Comparison of ENCODE assay signal across 8 cellular contexts in the genomic region with DNA sequence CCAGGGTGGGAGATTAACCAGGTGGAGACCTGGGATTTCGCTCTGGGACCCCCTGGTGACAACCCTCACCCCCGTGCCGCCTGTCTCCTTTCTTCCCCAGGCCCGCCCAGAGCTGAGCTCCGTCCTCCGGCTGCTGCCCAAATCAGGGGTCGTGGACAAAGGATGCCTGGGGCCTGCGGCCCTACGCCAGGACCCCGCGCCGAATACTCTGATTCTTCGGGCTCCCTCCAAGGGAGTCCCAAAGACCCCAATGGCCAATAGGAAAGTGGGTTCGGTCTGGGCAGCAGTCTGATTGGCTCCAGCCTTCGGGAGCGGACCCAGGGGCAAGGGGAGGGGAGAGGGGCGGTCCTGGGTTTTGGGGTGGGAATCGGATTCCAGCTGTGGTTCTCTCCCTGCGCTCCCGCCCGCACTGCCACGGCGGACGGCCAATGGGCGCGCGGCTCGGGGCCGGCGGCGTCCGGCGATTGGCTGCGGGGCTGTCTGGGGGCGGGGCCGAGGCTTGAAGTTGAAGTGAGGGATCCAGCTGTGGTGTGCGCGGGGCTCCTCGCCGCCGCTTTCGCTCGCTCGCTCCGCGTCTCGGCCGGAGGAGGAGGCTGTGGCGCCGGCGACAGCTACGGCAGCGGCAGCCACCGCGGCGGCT. TPM values are rescaled to one million over a fixed set of nuclear protein-coding genes. Genes with fewer than 3 reads are reported as not detected.
DNase-seq lines count a peak whose midpoint lies in the region; ATAC-seq and TF ChIP-seq lines count a peak whose summit lies in the region.

A gene (plus strand): TSS at position 531 of the 640 bp plus-strand sequence. CDS start 745 bp downstream, outside the sequence.

- peaks cover 37% of the 10 kb centered on the region for H3K4me1 ChIP-seq in HUES6 (ENCODE audit: control insufficient read depth, insufficient read depth, low read length)
- peaks cover 7% of the 10 kb centered on the region for H3K4me1 ChIP-seq in PC-9 (replicated peaks; ENCODE audit: insufficient read depth)

- peak within 1 kb of the TSS; percentile 62 to 96 (median 92) for H3K27ac Mint-ChIP-seq in nephron
- H3K27ac Mint-ChIP-seq in stimulated activated naive B cell treated with anti-CD40 and anti-IgM and Interleukin-4, amounts not matched to agents 10 μg/mL and 1 μg/mL and 100 μg/mL, for 72 hours: peak within 1 kb of the TSS; percentile 25

- H4K20me1 ChIP-seq in PC-9 (ENCODE audit: insufficient read depth): no peaks in the 10 kb centered on the region

- POLR2A ChIA-PET in PC-9 (lab: Charles Lee; ENCODE audit: unreplicated experiment): interaction anchor here (0.7 kb wide), 1 partner anchor 11 kb away, joined by 3 read pairs; no protein-coding TSS in a partner anchor

- TF ChIP-seq CTCF in PC-9 (conservative IDR thresholded peaks at IDR 0.05) (no peak), fibroblast of pulmonary artery (IDR thresholded peaks at IDR 0.05; ENCODE audit: low read length, missing control alignments) (no peak), nephron (IDR thresholded peaks at IDR 0.05; ENCODE audit: unreplicated experiment in 3 of 3) (no peak)

- peaks cover 28% of the 10 kb centered on the region; the same call in 1 of the 2 replicates for H3F3A ChIP-seq in PC-9 (ENCODE audit: insufficient read depth, low read depth)

- H3K9me3 ChIP-seq in HUES6 (ENCODE audit: control insufficient read depth, insufficient read depth, low read depth, low read length): no peaks in the 10 kb centered on the region
- no peaks in the 10 kb centered on the region for H3K9me3 ChIP-seq in PC-9 (ENCODE audit: insufficient read depth, low read depth)

- peaks cover 70% of the 10 kb centered on the region for H3K27me3 Mint-ChIP-seq in nephron (ENCODE audit: low read depth)
- H3K27me3 Mint-ChIP-seq in stimulated activated naive B cell treated with anti-CD40 and anti-IgM and Interleukin-4, amounts not matched to agents 10 μg/mL and 1 μg/mL and 100 μg/mL, for 72 hours: peaks cover 74% of the 10 kb centered on the region in 2 donors

- ATAC-seq in GM21528 (IDR thresholded peaks at IDR 0.05; ENCODE audit: low FRiP score, unreplicated experiment): peak; percentile 83
- ATAC-seq in stimulated activated naive B cell treated with anti-CD40 and anti-IgM and Interleukin-4, amounts not matched to agents 10 μg/mL and 1 μg/mL and 100 μg/mL, for 72 hours (replicated peaks): peak; percentile 88 to 93

- BruUV-seq in PC-9 (replicated peaks; lab: Mats Ljungman, UMichigan): no TSS peak

- H3K36me3 ChIP-seq in HUES6 (ENCODE audit: control insufficient read depth, insufficient read depth, low read length): no peaks in the 10 kb centered on the region
- no peaks in the 10 kb centered on the region for H3K36me3 ChIP-seq in PC-9 (ENCODE audit: low read depth)

- H3K4me3 ChIP-seq in HUES6 (ENCODE audit: low read depth, low read length) (peak within 1 kb of the TSS; percentile 75), PC-9 (peak within 1 kb of the TSS; percentile 44), fibroblast of pulmonary artery (replicated peaks; ENCODE audit: low read depth, low read length) (peak within 1 kb of the TSS; percentile 46)

- intact Hi-C loops in PC-9 (cut with micrococcal nuclease; ENCODE audit: unreplicated experiment): no loop called here

- no peak within 1 kb of the TSS for H3K9ac ChIP-seq in HUES6 (ENCODE audit: low read length)

- no peaks in the 10 kb centered on the region for H3K36me3 Mint-ChIP-seq in nephron (ENCODE audit: low read depth)
- peaks cover 3 to 10% of the 10 kb centered on the region in 2 donors for H3K36me3 Mint-ChIP-seq in stimulated activated naive B cell treated with anti-CD40 and anti-IgM and Interleukin-4, amounts not matched to agents 10 μg/mL and 1 μg/mL and 100 μg/mL, for 72 hours

- H3K9me3 Mint-ChIP-seq in nephron: no peaks in the 10 kb centered on the region
- H3K9me3 Mint-ChIP-seq in stimulated activated naive B cell treated with anti-CD40 and anti-IgM and Interleukin-4, amounts not matched to agents 10 μg/mL and 1 μg/mL and 100 μg/mL, for 72 hours: no peaks in the 10 kb centered on the region

- peaks cover 77% of the 10 kb centered on the region for H3K27me3 ChIP-seq in HUES6 (ENCODE audit: control insufficient read depth, insufficient read depth, low read length)
- peaks cover 21% of the 10 kb centered on the region for H3K27me3 ChIP-seq in PC-9 (ENCODE audit: insufficient read depth, low read depth)

- no peaks in the 10 kb centered on the region for H3K9me2 ChIP-seq in PC-9 (ENCODE audit: insufficient read depth)

- peak within 1 kb of the TSS; percentile 89 to 94 (median 91) for H3K4me3 Mint-ChIP-seq in nephron
- H3K4me3 Mint-ChIP-seq in stimulated activated naive B cell treated with anti-CD40 and anti-IgM and Interleukin-4, amounts not matched to agents 10 μg/mL and 1 μg/mL and 100 μg/mL, for 72 hours: peak within 1 kb of the TSS; percentile 84 to 90

- peak; percentile 78 for DNase-seq in DMS114 treated with DMSO at 0.1 percent for 48 hours (lab: John Stamatoyannopoulos, UW; ENCODE audit: unreplicated experiment)
- DNase-seq in PC-9: peak; percentile 63 to 87
- peak; percentile 75 for DNase-seq in activated T-helper 1 cell treated with Interleukin-2 at 50 U/mL for 16 hours (ENCODE audit: low read depth)
- DNase-seq in fibroblast of pulmonary artery (ENCODE audit: low read depth): peak; percentile 79
- DNase-seq in stimulated activated naive B cell treated with anti-CD40 and anti-IgM and Interleukin-4, amounts not matched to agents 10 μg/mL and 1 μg/mL and 100 μg/mL, for 72 hours: peak; percentile 80

- H3K27ac ChIP-seq in HUES6 (ENCODE audit: low read depth, low read length) (no peak within 1 kb of the TSS), PC-9 (no peak within 1 kb of the TSS)

- H3K4me2 ChIP-seq in PC-9: peak within 1 kb of the TSS; percentile 67

- H3K4me1 Mint-ChIP-seq in nephron: peaks cover 54% of the 10 kb centered on the region
- peaks cover 22 to 39% of the 10 kb centered on the region in 2 donors for H3K4me1 Mint-ChIP-seq in stimulated activated naive B cell treated with anti-CD40 and anti-IgM and Interleukin-4, amounts not matched to agents 10 μg/mL and 1 μg/mL and 100 μg/mL, for 72 hours

- CTCF ChIA-PET in PC-9 (lab: Charles Lee): interaction anchor here (0.6 to 0.9 kb wide), 2 partner anchors 66 to 71 kb away, joined by 4 to 11 read pairs; no protein-coding TSS in a partner anchor

- no peaks in the 10 kb centered on the region for H3K79me2 ChIP-seq in PC-9 (ENCODE audit: low read depth)

- no peak within 1 kb of the TSS; the same call in 1 of the 2 replicates for H2AFZ ChIP-seq in PC-9

RNA-seq across cellular contexts. Expression of the gene that starts here (rescaled TPM):
- total RNA-seq in PC-9 (2021): 0.28 and 0.46 TPM in 2 replicates

Comparison
In these comparisons a context has a peak if more than half of its experiments do, and no peak if none do; other contexts are left out.
1. Peak in DNase-seq, H3K4me3 ChIP-seq and H3K4me2 ChIP-seq in PC-9; RNA of the gene not detected or under 1 TPM.